12 cellular contexts compared by ENCODE assay signal in genomic region chr1:9250586-9251381, GRCh38. TPM values are rescaled to one million over a fixed set of nuclear protein-coding genes. Genes with fewer than 3 reads are reported as not detected.
A peak's percentile ranks its signal among the peaks of the same experiment; 100 is the strongest.
DNase-seq lines count a peak whose midpoint lies in the region; ATAC-seq and TF ChIP-seq lines count a peak whose summit lies in the region.
"Had no signal": no experiment of that assay in that cellular context is flagged by ENCODE, and none has a peak within 500 bp of the region (broad histone marks: within the 10 kb centered on the region; RNA-seq: fewer than 3 reads in every experiment).

No MANE protein-coding gene starts in this region.

- H3K36me3 ChIP-seq in ovary = no peaks in the 10 kb centered on the region
- H3K36me3 ChIP-seq in aorta (ENCODE audit: control insufficient read depth in 1 of 2, insufficient read depth in 2 of 2, low read length in 1 of 2) = peaks cover 0 to 2% of the 10 kb centered on the region in 2 donors
- H3K36me3 ChIP-seq: SJCRH30 had no signal

- ATAC-seq in right cardiac atrium (peak; percentile 1 to 3), aorta (ENCODE audit: low FRiP score) (peak; percentile 43), HG02763 (IDR thresholded peaks at IDR 0.05; ENCODE audit: unreplicated experiment) (no peak), HG02938 (IDR thresholded peaks at IDR 0.05; ENCODE audit: unreplicated experiment) (no peak)

- H3K4me3 ChIP-seq in right cardiac atrium (ENCODE audit: low read length) (no peak overlapping the region), ovary (no peak overlapping the region), aorta (ENCODE audit: low read length in 2 of 2) (no peak overlapping the region)
- H3K4me3 ChIP-seq: A549, SJCRH30 had no signal

- no peak for TF ChIP-seq CTCF in ovary (IDR thresholded peaks at IDR 0.05)

- no peak for TF ChIP-seq POLR2A in ovary (IDR thresholded peaks at IDR 0.05)

- WGBS in right cardiac atrium = 33% methylated on average over 19 of the region's 19 CpGs
- 11 to 17% (median 12%) methylated on average over 12 to 19 of the region's 19 CpGs for WGBS in ovary, 3 donors
- WGBS in aorta, 2 donors = 14 to 20% methylated on average over 18 to 19 of the region's 19 CpGs

- H3K4me1 ChIP-seq in right cardiac atrium (ENCODE audit: control insufficient read depth, insufficient read depth, low read length) (peaks cover 13% of the 10 kb centered on the region), ovary (ENCODE audit: insufficient read depth) (peaks cover 38% of the 10 kb centered on the region), aorta (ENCODE audit: control insufficient read depth in 1 of 2, insufficient read depth in 2 of 2, low read length in 2 of 2) (peaks cover 0 to 3% of the 10 kb centered on the region in 2 donors)
- H3K4me1 ChIP-seq: A549 had no signal

- H3K27ac ChIP-seq in right cardiac atrium (ENCODE audit: low read length) (peak overlapping the region; percentile 69), ovary (peak overlapping the region in 1 of 2 donors; percentile 69), aorta (ENCODE audit: low read depth in 1 of 2, low read length in 2 of 2) (peak overlapping the region in 1 of 2 donors; percentile 55)
- H3K27ac ChIP-seq: A549, SJCRH30 had no signal

- H3K9me3 ChIP-seq in right cardiac atrium (ENCODE audit: control insufficient read depth, low read length) = no peaks in the 10 kb centered on the region
- H3K9me3 ChIP-seq in ovary = no peaks in the 10 kb centered on the region
- no peaks in the 10 kb centered on the region for H3K9me3 ChIP-seq in aorta (ENCODE audit: control insufficient read depth, low read length)
- H3K9me3 ChIP-seq: A549, SJCRH30 had no signal

- peak; percentile 29 for DNase-seq in NCI-H82 (lab: John Stamatoyannopoulos, UW)
- no peak for DNase-seq in NCI-H82 treated with DMSO at 0.1 percent for 48 hours (lab: John Stamatoyannopoulos, UW; ENCODE audit: unreplicated experiment)
- peak in 1 of 3 donors; percentile 66 for DNase-seq in right cardiac atrium
- peak; percentile 50 to 73 (median 66) for DNase-seq in ovary
- DNase-seq in aorta = peak in 1 of 2 donors; percentile 63
- no peak for DNase-seq in activated CD4-positive, alpha-beta T cell treated with anti-CD3 and anti-CD28 coated beads for 4 hours
- DNase-seq: activated gamma-delta T cell treated with Interleukin-2 at 50 U/mL for 16 hours, NCI-H1930 had no signal

- TF ChIP-seq EP300 in ovary (IDR thresholded peaks at IDR 0.05) = no peak

- intact Hi-C loops in right cardiac atrium (cut with DNase I) = no loop called here
- intact Hi-C loops in ovary (cut with DNase I) = no loop called here
- intact Hi-C loops in aorta (cut with DNase I) = no loop called here

- H3K27me3 ChIP-seq in right cardiac atrium (ENCODE audit: control insufficient read depth, insufficient read depth) (no peaks in the 10 kb centered on the region), ovary (no peaks in the 10 kb centered on the region), aorta (ENCODE audit: control insufficient read depth in 1 of 2, insufficient read depth in 2 of 2, low read length in 1 of 2) (no peaks in the 10 kb centered on the region)
- H3K27me3 ChIP-seq: SJCRH30 had no signal

RNA-seq across cellular contexts. Expression of gene H6PD, which starts 16.2 kb away (rescaled TPM):
- total RNA-seq in right cardiac atrium (10 to 100 TPM; 29.8 to 39.8 (median 34.9) TPM), ovary (100 to 1,000 TPM in 3 of 7 donors, 10 to 100 TPM in 4; 63.8 to 148 (median 91.3) TPM), aorta (10 to 100 TPM; 62.6 to 65.4 TPM)
- polyA plus RNA-seq in right cardiac atrium (27.0 TPM), ovary (10 to 100 TPM; 47.0 to 70.4 TPM), aorta (10 to 100 TPM in 1 of 2 donors, 1 to 10 TPM in 1; 4.8 to 17.9 TPM)

RNA-seq across cellular contexts. Expression of gene SPSB1, which starts 41.9 kb away (rescaled TPM):
- 10 to 100 TPM; 15.5 to 24.0 (median 18.0) TPM for total RNA-seq in right cardiac atrium
- 16.5 TPM for polyA plus RNA-seq in right cardiac atrium
- 10 to 100 TPM; 20.6 to 69.6 (median 34.4) TPM for total RNA-seq in ovary
- polyA plus RNA-seq in ovary = 10 to 100 TPM; 20.4 to 35.2 TPM
- 10 to 100 TPM; 34.8 to 62.0 TPM for total RNA-seq in aorta
- 10 to 100 TPM; 21.2 to 36.8 TPM for polyA plus RNA-seq in aorta

Comparison
In these comparisons a context has a peak if more than half of its experiments do, and no peak if none do; other contexts are left out.
1. DNase-seq: peak in NCI-H82 (single experiment) and ovary (5 of 5); none in NCI-H82 treated with DMSO at 0.1 percent for 48 hours (single experiment) and activated CD4-positive, alpha-beta T cell treated with anti-CD3 and anti-CD28 coated beads for 4 hours (0 of 2).
2. ATAC-seq: peak in right cardiac atrium (2 of 2) and aorta (single experiment); none in HG02763 (single experiment) and HG02938 (single experiment).